Comparison of ENCODE assay signal across 20 cellular contexts in genomic region chr18:63817441-63818051, GRCh38. TPM values are rescaled to one million over a fixed set of nuclear protein-coding genes. Genes with fewer than 3 reads are reported as not detected.
DNase-seq lines count a peak whose midpoint lies in the region; TF ChIP-seq lines count a peak whose summit lies in the region.
"Had no signal": no experiment of that assay in that cellular context is flagged by ENCODE, and none has a peak within 500 bp of the region (broad histone marks: within the 10 kb centered on the region; RNA-seq: fewer than 3 reads in every experiment).

No MANE protein-coding gene starts in this region.

- no peaks in the 10 kb centered on the region for H4K20me1 ChIP-seq in fibroblast of lung (ENCODE audit: control insufficient read depth, extremely low read depth, insufficient read depth, low read length)

- TF ChIP-seq CTCF in AG10803 (conservative IDR thresholded peaks at IDR 0.05; ENCODE audit: low read length) (no peak), LNCaP clone FGC (IDR thresholded peaks at IDR 0.05; ENCODE audit: control insufficient read depth, extremely low read depth, insufficient read depth) (no peak), fibroblast of lung (conservative IDR thresholded peaks at IDR 0.05 in 1 of 2, IDR thresholded peaks at IDR 0.05 in 1 of 2; ENCODE audit: low read depth in 1 of 2, low read length in 2 of 2) (no peak), prostate gland (IDR thresholded peaks at IDR 0.05) (no peak), tibial artery (IDR thresholded peaks at IDR 0.05) (no peak)

- no peak overlapping the region for H3K27ac ChIP-seq in fibroblast of lung (ENCODE audit: insufficient read depth, low read length)
- no peak overlapping the region for H3K27ac ChIP-seq in prostate gland
- H3K27ac ChIP-seq in tibial artery: no peak overlapping the region
- H3K27ac ChIP-seq: right atrium auricular region had no signal

- H3K4me3 ChIP-seq in AG10803 (ENCODE audit: low read length) (no peak overlapping the region), LNCaP clone FGC (ENCODE audit: low read depth, low read length) (no peak overlapping the region), fibroblast of lung (replicated peaks in 1 of 4; ENCODE audit: control extremely low read depth in 1 of 4, insufficient read depth in 1 of 4, low read depth in 3 of 4, low read length in 4 of 4) (no peak overlapping the region), prostate gland (no peak overlapping the region), tibial artery (no peak overlapping the region)
- H3K4me3 ChIP-seq: right atrium auricular region had no signal

- intact Hi-C loops in prostate gland (cut with DNase I): no loop called here
- intact Hi-C loops in tibial artery (cut with DNase I; ENCODE audit: low total_unique reads): no loop called here

- H3K9me3 ChIP-seq in fibroblast of lung (ENCODE audit: control insufficient read depth, insufficient read depth, low read depth, low read length) (no peaks in the 10 kb centered on the region), prostate gland (no peaks in the 10 kb centered on the region), tibial artery (peaks cover 0 to 5% (median 0%) of the 10 kb centered on the region in 3 donors)
- H3K9me3 ChIP-seq: BE2C had no signal

- no peak overlapping the region for H3K9ac ChIP-seq in fibroblast of lung (ENCODE audit: insufficient read depth, low read length)

- peak overlapping the region; percentile 37 for H3K4me2 ChIP-seq in fibroblast of lung (ENCODE audit: extremely low read depth, insufficient read depth, low read length)

- H3K36me3 ChIP-seq in fibroblast of lung (ENCODE audit: control insufficient read depth, insufficient read depth, low read length) (no peaks in the 10 kb centered on the region), prostate gland (no peaks in the 10 kb centered on the region), tibial artery (no peaks in the 10 kb centered on the region)
- H3K36me3 ChIP-seq: BE2C, right atrium auricular region had no signal

- H2AFZ ChIP-seq in fibroblast of lung (ENCODE audit: low read length): no peak overlapping the region

- no peaks in the 10 kb centered on the region for H3K79me2 ChIP-seq in fibroblast of lung (ENCODE audit: control insufficient read depth, insufficient read depth, low read length)

- 12% methylated on average over 1 of the region's 1 CpG for WGBS in prostate gland

- DNase-seq in AG10803 (ENCODE audit: low read depth): peak; percentile 96
- DNase-seq in LNCaP clone FGC (ENCODE audit: low read depth): peak; percentile 64
- peak; percentile 57 to 89 for DNase-seq in fibroblast of lung (ENCODE audit: low read depth in 2 of 2)
- DNase-seq in prostate gland (ENCODE audit: low spot score): peak; percentile 20
- DNase-seq in NCI-H1417 (lab: John Stamatoyannopoulos, UW): no peak
- no peak for DNase-seq in tibial artery
- DNase-seq in DMS153 treated with DMSO at 0.1 percent for 48 hours (lab: John Stamatoyannopoulos, UW; ENCODE audit: unreplicated experiment): no peak
- DNase-seq in Kasumi-1 (lab: John Stamatoyannopoulos, UW): no peak
- DNase-seq: activated CD4-positive, alpha-beta T cell treated with anti-CD3 and anti-CD28 coated beads, Interleukin-2, amount 50 U/mL, for 48 hours; activated naive CD8-positive, alpha-beta T cell treated with anti-CD3 and anti-CD28 coated beads, Interleukin-2, amount 10 ng/mL, durations not matched to agents 7 days and 5 days; activated T-cell treated with anti-CD3 and anti-CD28 coated beads, Interleukin-2, amount 50 U/mL, for 72 hours; BE2C; DMS 273 treated with DMSO at 0.1 percent for 48 hours; NCI-H1048; NCI-H69; nephron progenitor cell; stimulated activated CD4-positive, alpha-beta T cell treated with anti-CD3 and anti-CD28 coated beads, Interleukin-1b, Interleukin-23, amount 100 ng/mL, for 48 hours; SW 1271 had no signal

- no peak for TF ChIP-seq POLR2A in prostate gland (IDR thresholded peaks at IDR 0.05)

- H3K27me3 ChIP-seq in fibroblast of lung (ENCODE audit: control insufficient read depth, insufficient read depth, low read length) (no peaks in the 10 kb centered on the region), prostate gland (replicated peaks; ENCODE audit: insufficient read depth) (no peaks in the 10 kb centered on the region), tibial artery (no peaks in the 10 kb centered on the region)
- H3K27me3 ChIP-seq: BE2C, right atrium auricular region had no signal

- H3K4me1 ChIP-seq in fibroblast of lung (ENCODE audit: control insufficient read depth, extremely low read depth, insufficient read depth, low read length) (peaks cover 6% of the 10 kb centered on the region), prostate gland (replicated peaks) (no peaks in the 10 kb centered on the region), tibial artery (peaks cover 0 to 14% (median 12%) of the 10 kb centered on the region in 4 donors)
- H3K4me1 ChIP-seq: BE2C, right atrium auricular region had no signal

RNA-seq across cellular contexts. Expression of gene SERPINB7, which starts 42.3 kb away (rescaled TPM):
- total RNA-seq in fibroblast of lung: 1.0 and 3.0 TPM in 2 replicates
- 6.7 and 15.6 TPM in 2 replicates for polyA plus RNA-seq in fibroblast of lung
- 4.2 and 9.0 TPM in 2 replicates for polyA plus RNA-seq in fibroblast of lung (2012)
- 5.5 and 14.0 TPM in 2 replicates for polyA minus RNA-seq in fibroblast of lung (ENCODE audit: low replicate concordance)
- total RNA-seq in prostate gland: under 1 TPM in 1 of 2 donors, not detected in 1; 0.97 TPM
- total RNA-seq: activated naive CD8-positive, alpha-beta T cell treated with anti-CD3 and anti-CD28 coated beads, Interleukin-2, amount 10 ng/mL, durations not matched to agents 7 days and 5 days; activated T-cell treated with anti-CD3 and anti-CD28 coated beads, Interleukin-2, amount 50 U/mL, for 72 hours; chondrocyte had no signal

Comparison
In these comparisons a context has a peak if more than half of its experiments do, and no peak if none do; other contexts are left out.
1. DNase-seq: peak in AG10803 (single experiment), LNCaP clone FGC (single experiment), fibroblast of lung (2 of 2) and prostate gland (single experiment); none in NCI-H1417 (0 of 3), tibial artery (0 of 2), DMS153 treated with DMSO at 0.1 percent for 48 hours (single experiment) and Kasumi-1 (0 of 2).